ENCODE assay signal across 11 cellular contexts in genomic region chr12:76266797-76267196, GRCh38.
DNase-seq lines count a peak whose midpoint lies in the region; ATAC-seq and TF ChIP-seq lines count a peak whose summit lies in the region.
"Had no signal": no experiment of that assay in that cellular context is flagged by ENCODE, and none has a peak within 500 bp of the region (broad histone marks: within the 10 kb centered on the region; RNA-seq: fewer than 3 reads in every experiment).

No MANE protein-coding gene starts in this region.

- TF ChIP-seq CTCF in AG04449 (IDR thresholded peaks at IDR 0.05; ENCODE audit: insufficient read depth, low read length, missing control alignments), result no peak
- no peak for TF ChIP-seq CTCF in LNCaP clone FGC (IDR thresholded peaks at IDR 0.05; ENCODE audit: control insufficient read depth, extremely low read depth, insufficient read depth)
- TF ChIP-seq CTCF in cardiac fibroblast (IDR thresholded peaks at IDR 0.05; ENCODE audit: low read depth, low read length), result no peak

- POLR2A ChIA-PET in AG04449 (lab: Yijun Ruan, JAX), result interaction anchor here (1.4 kb wide), 1 partner anchor 11 kb away, joined by 8 read pairs; no protein-coding TSS in a partner anchor

- H3K4me3 ChIP-seq in AG04449 (ENCODE audit: low read depth, low read length) (no peak overlapping the region), LNCaP clone FGC (ENCODE audit: low read depth, low read length) (no peak overlapping the region), cardiac fibroblast (replicated peaks in 1 of 2; ENCODE audit: low read depth in 2 of 2, low read length in 2 of 2) (no peak overlapping the region)

- CTCF ChIA-PET in AG04449 (lab: Yijun Ruan, JAX), result interaction anchor here (1.3 to 2.0 kb wide), 2 partner anchors 11 to 16 kb away, joined by 4 to 8 read pairs; no protein-coding TSS in a partner anchor

- DNase-seq in AG04449 (ENCODE audit: low read depth, low spot score) (peak; percentile 65), LNCaP clone FGC (ENCODE audit: low read depth) (peak; percentile 58), cardiac fibroblast (ENCODE audit: low read depth in 2 of 2) (peak; percentile 68 to 93), kidney glomerular epithelial cell (lab: John Stamatoyannopoulos, UW) (peak; percentile 70), DMS153 (lab: John Stamatoyannopoulos, UW) (no peak)
- DNase-seq in stimulated activated CD4-positive, alpha-beta T cell treated with anti-CD3 and anti-CD28 coated beads, Interleukin-4, amount 100 ng/mL, for 4 hours, result no peak
- DNase-seq: COR-L47; NCI-H2081; stimulated activated CD4-positive, alpha-beta T cell treated with anti-CD3 and anti-CD28 coated beads, Interleukin-12 subunit alpha, Interleukin-12 subunit beta, amount 100 ng/mL, for 4 hours had no signal

- no peak for ATAC-seq in GM21447 (IDR thresholded peaks at IDR 0.05; ENCODE audit: unreplicated experiment)
- no peak for ATAC-seq in HG02973 (IDR thresholded peaks at IDR 0.05; ENCODE audit: unreplicated experiment)

Comparison
In these comparisons a context has a peak if more than half of its experiments do, and no peak if none do; other contexts are left out.
1. DNase-seq: peak in AG04449 (single experiment), LNCaP clone FGC (single experiment), cardiac fibroblast (2 of 2) and kidney glomerular epithelial cell (single experiment); none in DMS153 (single experiment) and stimulated activated CD4-positive, alpha-beta T cell treated with anti-CD3 and anti-CD28 coated beads, Interleukin-4, amount 100 ng/mL, for 4 hours (0 of 2).